ENCODE assay signal across 19 cellular contexts in genomic region chr7:115289966-115290365, GRCh38.
DNase-seq lines count a peak whose midpoint lies in the region; ATAC-seq and TF ChIP-seq lines count a peak whose summit lies in the region.
"Had no signal": no experiment of that assay in that cellular context is flagged by ENCODE, and none has a peak within 500 bp of the region (broad histone marks: within the 10 kb centered on the region; RNA-seq: fewer than 3 reads in every experiment).

No MANE protein-coding gene starts in this region.

- POLR2A ChIA-PET in HEK293T (lab: Yijun Ruan, JAX): no interaction called here

- peak; percentile 74 for ATAC-seq in SK-N-SH treated with all-trans-retinoic acid at 6 μM for 48 hours
- no peak for ATAC-seq in foreskin keratinocyte

- H3K27ac ChIP-seq in foreskin keratinocyte: no peak overlapping the region
- H3K27ac ChIP-seq: SK-N-MC had no signal

- no peak for TF ChIP-seq CTCF in fibroblast of mammary gland (conservative IDR thresholded peaks at IDR 0.05; ENCODE audit: control insufficient read depth, insufficient read depth, low read depth, low read length)
- TF ChIP-seq CTCF in foreskin keratinocyte (conservative IDR thresholded peaks at IDR 0.05): no peak

- no peaks in the 10 kb centered on the region for H3K27me3 ChIP-seq in foreskin keratinocyte
- H3K27me3 ChIP-seq: MG63 had no signal

- CTCF ChIA-PET in HEK293T (lab: Yijun Ruan, JAX): no interaction called here

- DNase-seq in EL (peak; percentile 3), fibroblast of mammary gland (ENCODE audit: low read depth) (peak; percentile 49), HEK293T (ENCODE audit: extremely low spot score) (no peak), foreskin keratinocyte (no peak), NCI-H187 (lab: John Stamatoyannopoulos, UW) (no peak), DMS153 treated with DMSO at 0.1 percent for 48 hours (lab: John Stamatoyannopoulos, UW; ENCODE audit: unreplicated experiment) (no peak)
- DNase-seq: DND-41, GDM1, H7, Kasumi-1, MG63, NCI-H1092, NCI-H146, NCI-H2081 treated with DMSO at 0.1 percent for 48 hours, NCI-H510A, NCI-H774, SHP77 had no signal

- H3K4me1 ChIP-seq in foreskin keratinocyte: peaks cover 5% of the 10 kb centered on the region

- no peak overlapping the region for H3K4me3 ChIP-seq in fibroblast of mammary gland (ENCODE audit: control insufficient read depth, low read depth, low read length)
- H3K4me3 ChIP-seq: MG63, SK-N-MC had no signal

TF ChIP-seq in SK-N-SH treated with all-trans-retinoic acid at 6 μM for 48 hours, 23 proteins besides CTCF, POLR2A, EP300 and RAD21:
- no peak for TF ChIP-seq POU6F1 (CRISPR knock-in tag; IDR thresholded peaks at IDR 0.05; ENCODE audit: borderline replicate concordance, low read depth)
- TF ChIP-seq, protein P1, sequence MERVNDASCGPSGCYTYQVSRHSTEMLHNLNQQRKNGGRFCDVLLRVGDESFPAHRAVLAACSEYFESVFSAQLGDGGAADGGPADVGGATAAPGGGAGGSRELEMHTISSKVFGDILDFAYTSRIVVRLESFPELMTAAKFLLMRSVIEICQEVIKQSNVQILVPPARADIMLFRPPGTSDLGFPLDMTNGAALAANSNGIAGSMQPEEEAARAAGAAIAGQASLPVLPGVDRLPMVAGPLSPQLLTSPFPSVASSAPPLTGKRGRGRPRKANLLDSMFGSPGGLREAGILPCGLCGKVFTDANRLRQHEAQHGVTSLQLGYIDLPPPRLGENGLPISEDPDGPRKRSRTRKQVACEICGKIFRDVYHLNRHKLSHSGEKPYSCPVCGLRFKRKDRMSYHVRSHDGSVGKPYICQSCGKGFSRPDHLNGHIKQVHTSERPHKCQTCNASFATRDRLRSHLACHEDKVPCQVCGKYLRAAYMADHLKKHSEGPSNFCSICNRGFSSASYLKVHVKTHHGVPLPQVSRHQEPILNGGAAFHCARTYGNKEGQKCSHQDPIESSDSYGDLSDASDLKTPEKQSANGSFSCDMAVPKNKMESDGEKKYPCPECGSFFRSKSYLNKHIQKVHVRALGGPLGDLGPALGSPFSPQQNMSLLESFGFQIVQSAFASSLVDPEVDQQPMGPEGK (CRISPR knock-in tag; IDR thresholded peaks at IDR 0.05; ENCODE audit: borderline replicate concordance): no peak
- TF ChIP-seq ESRRG (CRISPR knock-in tag; IDR thresholded peaks at IDR 0.05): no peak
- no peak for TF ChIP-seq SNAI2 (CRISPR knock-in tag; IDR thresholded peaks at IDR 0.05)
- TF ChIP-seq ZFP30 (CRISPR knock-in tag; IDR thresholded peaks at IDR 0.05): no peak
- no peak for TF ChIP-seq ARNTL (CRISPR knock-in tag; IDR thresholded peaks at IDR 0.05; ENCODE audit: borderline replicate concordance, low read depth)
- no peak for TF ChIP-seq TOX (CRISPR knock-in tag; IDR thresholded peaks at IDR 0.05; ENCODE audit: borderline replicate concordance)
- no peak for TF ChIP-seq OSR1 (CRISPR knock-in tag; IDR thresholded peaks at IDR 0.05)
- TF ChIP-seq RARB (CRISPR knock-in tag; IDR thresholded peaks at IDR 0.05): no peak
- no peak for TF ChIP-seq CSRNP3 (CRISPR knock-in tag; IDR thresholded peaks at IDR 0.05)
- TF ChIP-seq ZFP3 (CRISPR knock-in tag; IDR thresholded peaks at IDR 0.05): no peak
- no peak for TF ChIP-seq GLIS3 (CRISPR knock-in tag; IDR thresholded peaks at IDR 0.05)

TF ChIP-seq in HEK293T, 16 proteins besides CTCF, POLR2A, EP300 and RAD21:
- TF ChIP-seq CTBP1 (IDR thresholded peaks at IDR 0.05; ENCODE audit: borderline replicate concordance) (no peak), ELF4 (IDR thresholded peaks at IDR 0.05) (no peak), L3MBTL2 (conservative IDR thresholded peaks at IDR 0.05) (no peak), FOXK2 (IDR thresholded peaks at IDR 0.05) (no peak), SUZ12 (IDR thresholded peaks at IDR 0.05) (no peak), SP1 (IDR thresholded peaks at IDR 0.05) (no peak), FOXM1 (IDR thresholded peaks at IDR 0.05; ENCODE audit: borderline replicate concordance) (no peak), NFRKB (IDR thresholded peaks at IDR 0.05) (no peak), FOXA1 (IDR thresholded peaks at IDR 0.05) (no peak), HDGF (IDR thresholded peaks at IDR 0.05; ENCODE audit: borderline replicate concordance) (no peak), ZNF384 (IDR thresholded peaks at IDR 0.05) (no peak)
- TF ChIP-seq, protein P2, sequence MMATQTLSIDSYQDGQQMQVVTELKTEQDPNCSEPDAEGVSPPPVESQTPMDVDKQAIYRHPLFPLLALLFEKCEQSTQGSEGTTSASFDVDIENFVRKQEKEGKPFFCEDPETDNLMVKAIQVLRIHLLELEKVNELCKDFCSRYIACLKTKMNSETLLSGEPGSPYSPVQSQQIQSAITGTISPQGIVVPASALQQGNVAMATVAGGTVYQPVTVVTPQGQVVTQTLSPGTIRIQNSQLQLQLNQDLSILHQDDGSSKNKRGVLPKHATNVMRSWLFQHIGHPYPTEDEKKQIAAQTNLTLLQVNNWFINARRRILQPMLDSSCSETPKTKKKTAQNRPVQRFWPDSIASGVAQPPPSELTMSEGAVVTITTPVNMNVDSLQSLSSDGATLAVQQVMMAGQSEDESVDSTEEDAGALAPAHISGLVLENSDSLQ (IDR thresholded peaks at IDR 0.05): no peak

Comparison
In these comparisons a context has a peak if more than half of its experiments do, and no peak if none do; other contexts are left out.
1. DNase-seq: peak in EL (single experiment) and fibroblast of mammary gland (single experiment); none in HEK293T (single experiment), foreskin keratinocyte (0 of 2), NCI-H187 (0 of 2) and DMS153 treated with DMSO at 0.1 percent for 48 hours (single experiment).